Comparison of ENCODE assay signal across 21 cellular contexts in genomic region chr1:184427722-184428121, GRCh38. TPM values are rescaled to one million over a fixed set of nuclear protein-coding genes. Genes with fewer than 3 reads are reported as not detected.
DNase-seq lines count a peak whose midpoint lies in the region; ATAC-seq, FAIRE-seq and TF ChIP-seq lines count a peak whose summit lies in the region.
"Had no signal": no experiment of that assay in that cellular context is flagged by ENCODE, and none has a peak within 500 bp of the region (broad histone marks: within the 10 kb centered on the region; RNA-seq: fewer than 3 reads in every experiment).

No MANE protein-coding gene starts in this region.

- peak; percentile 32 for FAIRE-seq in keratinocyte (lab: Jason Lieb, UNC)
- FAIRE-seq: A549, D721Med, G401.6, GM12891, H1, HTR-8/SVneo had no signal

- BruUV-seq in PC-3 (replicated peaks; lab: Mats Ljungman, UMichigan), result no TSS peak

- H3K27ac Mint-ChIP-seq in WTC11, result 0 out of 2 replicates have a peak overlapping the region, but pooled peaks have one; percentile 9
- H3K27ac Mint-ChIP-seq in nephron progenitor cell, result peak overlapping the region; percentile 73
- H3K27ac Mint-ChIP-seq: CD4-positive, alpha-beta T cell; HFFc6 had no signal

- WGBS in upper lobe of left lung, 2 donors, result 53 to 70% methylated on average over 2 of the region's 2 CpGs
- 89 to 94% methylated on average over 2 of the region's 2 CpGs for WGBS in heart right ventricle, 2 donors

- H3F3A ChIP-seq in PC-3 (ENCODE audit: low read length, unreplicated experiment), result no peaks in the 10 kb centered on the region

- H3K9me3 Mint-ChIP-seq in WTC11 (peaks cover 11% of the 10 kb centered on the region), nephron progenitor cell (peaks cover 13% of the 10 kb centered on the region)
- H3K9me3 Mint-ChIP-seq: CD4-positive, alpha-beta T cell; HFFc6 had no signal

- H3K9ac ChIP-seq in keratinocyte (ENCODE audit: control insufficient read depth, extremely low read depth, insufficient read depth, low read length) (no peak overlapping the region), PC-3 (ENCODE audit: low read length) (no peak overlapping the region)
- H3K9ac ChIP-seq: BLaER1 had no signal

- H3K79me2 ChIP-seq in keratinocyte (ENCODE audit: control insufficient read depth, insufficient read depth, low read length) (peaks cover 5% of the 10 kb centered on the region), PC-3 (ENCODE audit: low read length) (no peaks in the 10 kb centered on the region)

- H3K4me1 ChIP-seq in keratinocyte (ENCODE audit: control insufficient read depth, extremely low read depth, insufficient read depth, low read length) (peaks cover 41% of the 10 kb centered on the region), upper lobe of left lung (peaks cover 24 to 53% (median 38%) of the 10 kb centered on the region in 4 donors), PC-3 (ENCODE audit: insufficient read depth, low read length) (0 out of 2 replicates have a peak, but pooled peaks cover 5% of the 10 kb centered on the region), heart right ventricle (peaks cover 8 to 53% (median 20%) of the 10 kb centered on the region in 9 donors)
- H3K4me1 ChIP-seq: A549 had no signal

- no peak for ATAC-seq in WTC11
- peak; percentile 63 to 74 for ATAC-seq in upper lobe of left lung (ENCODE audit: low FRiP score in 2 of 2)
- ATAC-seq in PC-3, result no peak
- no peak for ATAC-seq in GM21825 (IDR thresholded peaks at IDR 0.05; ENCODE audit: unreplicated experiment)
- ATAC-seq in heart right ventricle, result no peak
- ATAC-seq: A549 had no signal

- H3K36me3 ChIP-seq in keratinocyte (ENCODE audit: control insufficient read depth in 2 of 2, extremely low read depth in 1 of 2, insufficient read depth in 2 of 2, low read length in 2 of 2), result no peaks in the 10 kb centered on the region
- no peaks in the 10 kb centered on the region for H3K36me3 ChIP-seq in upper lobe of left lung
- H3K36me3 ChIP-seq in PC-3 (ENCODE audit: low read depth, low read length), result no peaks in the 10 kb centered on the region
- H3K36me3 ChIP-seq in heart right ventricle, result peaks cover 0 to 8% (median 0%) of the 10 kb centered on the region in 9 donors
- H3K36me3 ChIP-seq: BLaER1 had no signal

- H3K27me3 Mint-ChIP-seq in WTC11 (ENCODE audit: low read depth) (peaks cover 3% of the 10 kb centered on the region; the same call in 1 of the 2 replicates), nephron progenitor cell (ENCODE audit: low read depth, poor library complexity) (no peaks in the 10 kb centered on the region)

- H3K4me1 Mint-ChIP-seq in WTC11, result peaks cover 27% of the 10 kb centered on the region
- H3K4me1 Mint-ChIP-seq in nephron progenitor cell, result no peaks in the 10 kb centered on the region

- H2AFZ ChIP-seq in keratinocyte (ENCODE audit: control insufficient read depth, low read length), result no peak overlapping the region
- no peak overlapping the region for H2AFZ ChIP-seq in PC-3 (ENCODE audit: low read length)

- H4K20me1 ChIP-seq in keratinocyte (ENCODE audit: control insufficient read depth, extremely low read depth, insufficient read depth, low read length) (no peaks in the 10 kb centered on the region), PC-3 (ENCODE audit: low read length) (no peaks in the 10 kb centered on the region)
- H4K20me1 ChIP-seq: BLaER1 had no signal

- H3K9me3 ChIP-seq in keratinocyte (ENCODE audit: control insufficient read depth, low read depth, low read length) (no peaks in the 10 kb centered on the region), upper lobe of left lung (peaks cover 0 to 7% (median 2%) of the 10 kb centered on the region in 4 donors), PC-3 (ENCODE audit: low read length) (no peaks in the 10 kb centered on the region), heart right ventricle (peaks cover 0 to 10% (median 0%) of the 10 kb centered on the region in 11 donors)
- H3K9me3 ChIP-seq: A549 had no signal

- CTCF ChIA-PET in WTC11 (lab: Charles Lee) (interaction anchor here (1.1 to 1.5 kb wide), 3 partner anchors 9 to 236 kb away, joined by 4 to 12 read pairs (median 5); no protein-coding TSS in a partner anchor), PC-3 (lab: Charles Lee) (no interaction called here)

- no peak for TF ChIP-seq CTCF in WTC11 (IDR thresholded peaks at IDR 0.05)
- TF ChIP-seq CTCF in keratinocyte (optimal IDR thresholded peaks at IDR 0.05 in 1 of 3, IDR thresholded peaks at IDR 0.05 in 1 of 3, conservative IDR thresholded peaks at IDR 0.05 in 1 of 3; ENCODE audit: extremely low read depth in 1 of 3, insufficient read depth in 2 of 3, low read length in 3 of 3), result no peak
- no peak for TF ChIP-seq CTCF in nephron progenitor cell (IDR thresholded peaks at IDR 0.05)
- no peak for TF ChIP-seq CTCF in upper lobe of left lung (IDR thresholded peaks at IDR 0.05)
- TF ChIP-seq CTCF in PC-3 (conservative IDR thresholded peaks at IDR 0.05; ENCODE audit: low read depth, low read length), result no peak
- TF ChIP-seq CTCF in heart right ventricle (IDR thresholded peaks at IDR 0.05), result no peak

- H3K4me3 Mint-ChIP-seq in WTC11 (no peak overlapping the region), nephron progenitor cell (no peak overlapping the region)
- H3K4me3 Mint-ChIP-seq: CD4-positive, alpha-beta T cell; HFFc6 had no signal

- H3K4me3 ChIP-seq in keratinocyte (ENCODE audit: control insufficient read depth in 2 of 3, extremely low read depth in 1 of 3, insufficient read depth in 2 of 3, low read depth in 1 of 3, low read length in 3 of 3) (no peak overlapping the region), upper lobe of left lung (no peak overlapping the region), PC-3 (ENCODE audit: low read length) (no peak overlapping the region), heart right ventricle (no peak overlapping the region)
- H3K4me3 ChIP-seq: A549, BLaER1 had no signal

- DNase-seq in WTC11 (ENCODE audit: low spot score) (no peak), keratinocyte (ENCODE audit: low read depth, low spot score) (no peak), nephron progenitor cell (no peak), upper lobe of left lung (peak in 1 of 2 donors; percentile 57), PC-3 (no peak), NCI-H187 (lab: John Stamatoyannopoulos, UW) (no peak), heart right ventricle (no peak)
- DNase-seq: CD4-positive, alpha-beta T cell; DMS153; DMS79 treated with DMSO at 0.1 percent for 48 hours; EL; HCEC 1CT; HFFc6 had no signal

- H3K27ac ChIP-seq in keratinocyte (ENCODE audit: control insufficient read depth, insufficient read depth, low read length) (no peak overlapping the region), upper lobe of left lung (peak overlapping the region in 3 of 4 donors; percentile 48 to 66 (median 53)), PC-3 (ENCODE audit: low read length) (no peak overlapping the region), heart right ventricle (no peak overlapping the region)
- H3K27ac ChIP-seq: A549, BLaER1 had no signal

- POLR2A ChIA-PET in WTC11 (lab: Charles Lee), result interaction anchor here (0.7 to 1.0 kb wide), 2 partner anchors 39 to 41 kb away, joined by 3 read pairs; partner anchors contain the start of gene C1orf21
- POLR2A ChIA-PET in PC-3 (lab: Charles Lee; ENCODE audit: unreplicated experiment), result no interaction called here

- H3K27me3 ChIP-seq in keratinocyte (ENCODE audit: control insufficient read depth, extremely low read depth, insufficient read depth, low read length) (no peaks in the 10 kb centered on the region), upper lobe of left lung (no peaks in the 10 kb centered on the region), PC-3 (ENCODE audit: low read length) (no peaks in the 10 kb centered on the region), heart right ventricle (no peaks in the 10 kb centered on the region)
- H3K27me3 ChIP-seq: BLaER1 had no signal

- H3K9me2 ChIP-seq in PC-3 (replicated peaks; ENCODE audit: low read length), result no peaks in the 10 kb centered on the region

- intact Hi-C loops in PC-3 (cut with micrococcal nuclease) (no loop called here), heart right ventricle (cut with DNase I) (no loop called here)

- dilution Hi-C loops in keratinocyte (cut with MboI; ENCODE audit: extremely low pct_ligation_motif_present, low sequenced_read_pairs), result no loop called here

- no peak overlapping the region for H3K4me2 ChIP-seq in keratinocyte (ENCODE audit: control insufficient read depth, extremely low read depth, insufficient read depth, low read depth, low read length)
- H3K4me2 ChIP-seq in PC-3 (ENCODE audit: low read length), result no peak overlapping the region
- H3K4me2 ChIP-seq: A549, BLaER1 had no signal

- H3K36me3 Mint-ChIP-seq in WTC11 (peaks cover 10% of the 10 kb centered on the region), nephron progenitor cell (ENCODE audit: low read depth) (peaks cover 12% of the 10 kb centered on the region)

- TF ChIP-seq POLR2A in upper lobe of left lung (IDR thresholded peaks at IDR 0.05), result no peak

- H3K9me1 ChIP-seq in keratinocyte (ENCODE audit: control insufficient read depth, extremely low read depth, insufficient read depth, low read length), result no peaks in the 10 kb centered on the region

- peak in 2 of 4 donors; percentile 30 to 93 for TF ChIP-seq EP300 in upper lobe of left lung (IDR thresholded peaks at IDR 0.05)

TF ChIP-seq in WTC11, 78 proteins besides CTCF, POLR2A, EP300 and RAD21 (continues in another document):
- no peak for TF ChIP-seq TEAD4 (CRISPR knock-in tag; IDR thresholded peaks at IDR 0.05)

RNA-seq across cellular contexts. Expression of gene C1orf21, which starts 40.9 kb away (rescaled TPM):
- 20.1 to 28.5 TPM (median 22.9 TPM) in 3 replicates for total RNA-seq in WTC11 (2021)
- polyA plus RNA-seq in keratinocyte, result 21.2 to 44.3 TPM (median 25.2 TPM) in 3 replicates
- polyA plus RNA-seq in keratinocyte (2011; ENCODE audit: low read depth), result 34.9 TPM
- polyA plus RNA-seq in keratinocyte (2011; cell fraction: cytosol; rRNA removed), result 25.5 and 52.3 TPM in 2 replicates
- 13.3 and 19.3 TPM in 2 replicates for polyA plus RNA-seq in keratinocyte (2011; cell fraction: nucleus; rRNA removed)
- polyA plus RNA-seq in keratinocyte (2012; ENCODE audit: low replicate concordance), result 31.6 and 44.8 TPM in 2 replicates
- 2.3 to 16.9 TPM (median 11.9 TPM) in 3 replicates for polyA minus RNA-seq in keratinocyte
- polyA minus RNA-seq in keratinocyte (2011; cell fraction: cytosol; rRNA and poly(A)+ RNA removed), result 6.1 TPM
- 5.3 and 12.1 TPM in 2 replicates for polyA minus RNA-seq in keratinocyte (2011; cell fraction: nucleus; rRNA and poly(A)+ RNA removed)
- total RNA-seq in upper lobe of left lung, result 100 to 1,000 TPM in 1 of 6 donors, 10 to 100 TPM in 5; 21.4 to 110 (median 49.2) TPM
- total RNA-seq in PC-3 (2014; rRNA removed), result 1.3 and 7.3 TPM in 2 replicates
- 10 to 100 TPM; 50.8 to 76.7 (median 69.3) TPM for total RNA-seq in heart right ventricle
- polyA plus RNA-seq in heart right ventricle, result 10 to 100 TPM; 20.6 to 30.5 TPM

Comparison
In these comparisons a context has a peak if more than half of its experiments do, and no peak if none do; other contexts are left out.
1. ATAC-seq: peak in upper lobe of left lung (2 of 2); none in WTC11 (single experiment), PC-3 (single experiment), GM21825 (single experiment) and heart right ventricle (0 of 8).
2. H3K27ac ChIP-seq: peak in upper lobe of left lung (3 of 4); none in keratinocyte (single experiment), PC-3 (single experiment) and heart right ventricle (0 of 10).